1 cellular context compared by ENCODE assay signal in genomic region chr10:60140681-60141632, GRCh38.
TF ChIP-seq lines count a peak whose summit lies in the region.

No MANE protein-coding gene starts in this region.

TF ChIP-seq in HepG2, 621 proteins besides CTCF, POLR2A, EP300 and RAD21 (continued from another document):
- TF ChIP-seq ZFP36L2 (CRISPR knock-in tag; IDR thresholded peaks at IDR 0.05) (no peak), PTBP1 (IDR thresholded peaks at IDR 0.05; ENCODE audit: low read depth, low read length, poor library complexity, severe bottlenecking) (no peak), SIX4 (CRISPR knock-in tag; IDR thresholded peaks at IDR 0.05) (peak; percentile 40; the same call in 1 of the 2 replicates), ZNF724P (CRISPR knock-in tag; IDR thresholded peaks at IDR 0.05; ENCODE audit: borderline replicate concordance) (no peak), ZNF512 (CRISPR knock-in tag; IDR thresholded peaks at IDR 0.05) (no peak), ZNF709 (CRISPR knock-in tag; IDR thresholded peaks at IDR 0.05) (no peak), ASH2L (IDR thresholded peaks at IDR 0.05; ENCODE audit: insufficient read length, low read depth, low read length) (no peak), SIX1 (CRISPR knock-in tag; IDR thresholded peaks at IDR 0.05; ENCODE audit: borderline replicate concordance) (peak; percentile 56; the same call in 1 of the 2 replicates), ZNF501 (CRISPR knock-in tag; IDR thresholded peaks at IDR 0.05) (no peak), DNMT3B (CRISPR knock-in tag; conservative IDR thresholded peaks at IDR 0.05) (no peak)
